ENCODE assay signal across 1 cellular context in genomic region chr11:18203723-18204122, GRCh38.
A peak's percentile ranks its signal among the peaks of the same experiment; 100 is the strongest.
TF ChIP-seq lines count a peak whose summit lies in the region.

No MANE protein-coding gene starts in this region.

TF ChIP-seq in H1, 55 proteins besides CTCF, POLR2A, EP300 and RAD21:
- TF ChIP-seq TBP (IDR thresholded peaks at IDR 0.05; ENCODE audit: low read depth, low read length) = no peak
- peak in 1 of 2 experiments; percentile 62; a peak in 2 of 4 replicates for TF ChIP-seq SIN3A (conservative IDR thresholded peaks at IDR 0.05 in 1 of 2, IDR thresholded peaks at IDR 0.05 in 1 of 2; ENCODE audit: low read depth in 1 of 2, low read length in 2 of 2)
- peak; percentile 59 for TF ChIP-seq TEAD4 (IDR thresholded peaks at IDR 0.05; ENCODE audit: low read depth, low read length)
- peak; percentile 68 for TF ChIP-seq YY1 (IDR thresholded peaks at IDR 0.05; ENCODE audit: low read depth, low read length)
